12 cellular contexts compared by ENCODE assay signal in genomic region chr9:128304151-128304970, GRCh38. TPM values are rescaled to one million over a fixed set of nuclear protein-coding genes. Genes with fewer than 3 reads are reported as not detected.
DNase-seq lines count a peak whose midpoint lies in the region; ATAC-seq and TF ChIP-seq lines count a peak whose summit lies in the region.
"Had no signal": no experiment of that assay in that cellular context is flagged by ENCODE, and none has a peak within 500 bp of the region (broad histone marks: within the 10 kb centered on the region; RNA-seq: fewer than 3 reads in every experiment).

No MANE protein-coding gene starts in this region.

- H2AFZ ChIP-seq in smooth muscle cell (ENCODE audit: low read depth), result no peak overlapping the region

- no peak overlapping the region for H3K27ac ChIP-seq in CD8-positive, alpha-beta T cell (ENCODE audit: low read depth, low read length)
- H3K27ac ChIP-seq in RWPE1, result peak overlapping the region; percentile 93
- H3K27ac ChIP-seq in smooth muscle cell (ENCODE audit: low read depth), result no peak overlapping the region
- H3K27ac ChIP-seq: neutrophil had no signal

- no peaks in the 10 kb centered on the region for H3K27me3 Mint-ChIP-seq in CD8-positive, alpha-beta T cell (ENCODE audit: low read depth)

- POLR2A ChIA-PET in CD8-positive, alpha-beta T cell (lab: Charles Lee), result interaction anchor here (1.0 to 1.2 kb wide), 2 partner anchors 10 to 12 kb away, joined by 3 read pairs; no protein-coding TSS in a partner anchor
- POLR2A ChIA-PET in RWPE1 (lab: Yijun Ruan, JAX; ENCODE audit: low non-redundant PET), result no interaction called here

- H3F3A ChIP-seq in smooth muscle cell (ENCODE audit: low read depth), result peaks cover 13% of the 10 kb centered on the region

- no peaks in the 10 kb centered on the region for H3K4me1 Mint-ChIP-seq in CD8-positive, alpha-beta T cell (ENCODE audit: low read depth)

- 93% methylated on average over 9 of the region's 9 CpGs for WGBS in smooth muscle cell (ENCODE audit: low lambda C conversion rate)

- intact Hi-C loops in CD8-positive, alpha-beta T cell (cut with DNase I, micrococcal nuclease), result no loop called here
- intact Hi-C loops in left colon (cut with DNase I, micrococcal nuclease), result no loop called here

- no peaks in the 10 kb centered on the region for H3K27me3 ChIP-seq in CD8-positive, alpha-beta T cell (ENCODE audit: insufficient read depth, low read length)
- H3K27me3 ChIP-seq in smooth muscle cell (ENCODE audit: low read depth), result no peaks in the 10 kb centered on the region
- H3K27me3 ChIP-seq: neutrophil had no signal

- no peak overlapping the region for H3K9ac ChIP-seq in smooth muscle cell (ENCODE audit: low read depth)

- peak overlapping the region; percentile 32 for H3K27ac Mint-ChIP-seq in CD8-positive, alpha-beta T cell

- no peak for DNase-seq in CD8-positive, alpha-beta T cell
- DNase-seq in RWPE1 (ENCODE audit: low spot score) (no peak), left colon (no peak), glomerular visceral epithelial cell (ENCODE audit: extremely low spot score) (no peak), smooth muscle cell (lab: John Stamatoyannopoulos, UW; ENCODE audit: unreplicated experiment) (no peak), SHP77 treated with DMSO at 0.1 percent for 48 hours (lab: John Stamatoyannopoulos, UW) (no peak)
- DNase-seq: activated CD4-positive, CD25-positive, alpha-beta regulatory T cell; activated T-cell treated with anti-CD3 and anti-CD28 coated beads, Interleukin-2, amount 50 U/mL, for 1 hour; amniotic stem cell; NCI-H1105; NCI-H345 had no signal

- no peaks in the 10 kb centered on the region for H3K4me1 ChIP-seq in CD8-positive, alpha-beta T cell (ENCODE audit: insufficient read depth, low read length)
- H3K4me1 ChIP-seq in smooth muscle cell (ENCODE audit: low read depth), result peaks cover 3% of the 10 kb centered on the region

- CTCF ChIA-PET in CD8-positive, alpha-beta T cell (lab: Charles Lee), result no interaction called here
- CTCF ChIA-PET in RWPE1 (lab: Yijun Ruan, JAX), result interaction anchor here (1.4 to 3.7 kb wide), 3 partner anchors 9 to 58 kb away, joined by 5 to 23 read pairs (median 15); no protein-coding TSS in a partner anchor

- H4K20me1 ChIP-seq in smooth muscle cell (ENCODE audit: low read depth), result peaks cover 3% of the 10 kb centered on the region

- H3K4me3 ChIP-seq in CD8-positive, alpha-beta T cell (ENCODE audit: low read depth, low read length), result no peak overlapping the region
- no peak overlapping the region for H3K4me3 ChIP-seq in smooth muscle cell

- no peak for TF ChIP-seq CTCF in CD8-positive, alpha-beta T cell (IDR thresholded peaks at IDR 0.05)
- TF ChIP-seq CTCF in RWPE1 (conservative IDR thresholded peaks at IDR 0.05; ENCODE audit: low read depth), result no peak
- no peak for TF ChIP-seq CTCF in smooth muscle cell (IDR thresholded peaks at IDR 0.05; ENCODE audit: borderline replicate concordance, insufficient read depth, poor library complexity, severe bottlenecking)

- H3K9me3 Mint-ChIP-seq in CD8-positive, alpha-beta T cell, result no peaks in the 10 kb centered on the region

- H3K4me3 Mint-ChIP-seq in CD8-positive, alpha-beta T cell, result no peak overlapping the region

- H3K79me2 ChIP-seq in smooth muscle cell (ENCODE audit: low read depth), result no peaks in the 10 kb centered on the region

- peaks cover 5% of the 10 kb centered on the region for H3K36me3 ChIP-seq in CD8-positive, alpha-beta T cell (ENCODE audit: insufficient read depth, low read length)
- H3K36me3 ChIP-seq in smooth muscle cell (ENCODE audit: low read depth), result no peaks in the 10 kb centered on the region

- ATAC-seq in CD8-positive, alpha-beta T cell, result no peak
- peak; percentile 14 for ATAC-seq in left colon

- H3K9me3 ChIP-seq in CD8-positive, alpha-beta T cell (ENCODE audit: low read length), result no peaks in the 10 kb centered on the region
- no peaks in the 10 kb centered on the region for H3K9me3 ChIP-seq in smooth muscle cell (replicated peaks; ENCODE audit: low read depth)
- H3K9me3 ChIP-seq: neutrophil had no signal

- H3K36me3 Mint-ChIP-seq in CD8-positive, alpha-beta T cell, result peaks cover 8% of the 10 kb centered on the region

- no peak overlapping the region for H3K4me2 ChIP-seq in smooth muscle cell

RNA-seq across cellular contexts. Expression of gene TRUB2, which starts 17.9 kb away (rescaled TPM):
- total RNA-seq in CD8-positive, alpha-beta T cell, result 10 to 100 TPM in 1 of 2 experiments, 1 to 10 TPM in 1; 9.8 to 12.9 TPM
- total RNA-seq in left colon (10 to 100 TPM; 22.5 to 28.7 TPM), smooth muscle cell (5.2 and 9.0 TPM in 2 replicates)
- polyA plus RNA-seq in smooth muscle cell, result 25.1 and 33.2 TPM in 2 replicates

RNA-seq across cellular contexts. Expression of gene COQ4, which starts 18.3 kb away (rescaled TPM):
- 10 to 100 TPM; 18.2 to 20.1 TPM for total RNA-seq in CD8-positive, alpha-beta T cell
- total RNA-seq in left colon (10 to 100 TPM; 51.1 to 64.4 TPM), smooth muscle cell (16.7 and 23.5 TPM in 2 replicates)
- 37.5 and 51.0 TPM in 2 replicates for polyA plus RNA-seq in smooth muscle cell

RNA-seq across cellular contexts. Expression of gene SWI5, which starts 28.3 kb away (rescaled TPM):
- 1 to 10 TPM; 3.5 to 4.3 TPM for total RNA-seq in CD8-positive, alpha-beta T cell
- total RNA-seq in left colon, result 10 to 100 TPM; 11.0 to 13.2 TPM
- total RNA-seq in smooth muscle cell, result 41.0 and 47.1 TPM in 2 replicates
- 71.1 and 77.2 TPM in 2 replicates for polyA plus RNA-seq in smooth muscle cell

RNA-seq across cellular contexts. Expression of gene GOLGA2, which starts 28.6 kb away (rescaled TPM):
- 10 to 100 TPM; 49.9 to 59.0 TPM for total RNA-seq in CD8-positive, alpha-beta T cell
- total RNA-seq in left colon, result 100 to 1,000 TPM in 1 of 2 donors, 10 to 100 TPM in 1; 83.6 to 104 TPM
- 99.5 and 101 TPM in 2 replicates for total RNA-seq in smooth muscle cell
- 55.4 and 70.1 TPM in 2 replicates for polyA plus RNA-seq in smooth muscle cell

RNA-seq across cellular contexts. Expression of gene SLC27A4, which starts 36.0 kb away (rescaled TPM):
- 1 to 10 TPM; 2.2 to 2.4 TPM for total RNA-seq in CD8-positive, alpha-beta T cell
- total RNA-seq in left colon, result 10 to 100 TPM; 46.0 to 58.2 TPM
- 6.1 and 10.4 TPM in 2 replicates for total RNA-seq in smooth muscle cell
- polyA plus RNA-seq in smooth muscle cell, result 10.3 and 16.0 TPM in 2 replicates
